32 cellular contexts compared by ENCODE assay signal in the genomic region with DNA sequence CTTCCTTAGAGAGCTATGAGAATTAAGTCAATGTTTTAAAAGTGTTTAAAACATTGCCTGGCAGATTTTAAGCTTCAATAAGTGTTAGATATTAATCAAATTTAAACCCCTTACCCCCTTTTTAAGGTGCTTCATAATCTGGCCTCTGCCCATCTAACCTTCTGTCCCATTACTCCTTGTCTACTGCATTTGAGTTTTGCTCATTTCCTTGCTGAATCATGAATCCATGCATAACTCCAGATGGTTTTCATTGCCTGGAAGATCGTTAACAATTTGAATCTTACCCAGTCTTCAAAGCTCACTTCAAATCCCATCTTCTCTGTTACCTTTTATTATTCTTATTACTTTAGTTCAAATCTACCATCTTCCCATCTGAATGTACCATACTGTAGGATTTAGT. TPM values are rescaled to one million over a fixed set of nuclear protein-coding genes. Genes with fewer than 3 reads are reported as not detected.
"Had no signal": no experiment of that assay in that cellular context is flagged by ENCODE, and none has a peak within 500 bp of the region (broad histone marks: within the 10 kb centered on the region; RNA-seq: fewer than 3 reads in every experiment).

No MANE protein-coding gene starts in this region.

- H3K36me3 ChIP-seq: esophagus muscularis mucosa, suprapubic skin, tibial artery, upper lobe of right lung, WERI-Rb-1 had no signal

- ATAC-seq: heart left ventricle; naive thymus-derived CD4-positive, alpha-beta T cell; right cardiac atrium; stimulated activated naive B cell treated with anti-CD40 and anti-IgM and Interleukin-4, amounts not matched to agents 10 μg/mL and 1 μg/mL and 100 μg/mL, for 72 hours; T-helper 17 cell; upper lobe of right lung had no signal

- DNase-seq: activated CD4-positive, alpha-beta memory T cell treated with anti-CD3 and anti-CD28 coated beads for 36 hours; activated CD4-positive, alpha-beta T cell treated with anti-CD3 and anti-CD28 coated beads, Interleukin-2, amount 10 ng/mL, durations not matched to agents 24 days and 14 days; activated CD4-positive, CD25-positive, alpha-beta regulatory T cell treated with anti-CD3 and anti-CD28 coated beads, Interleukin-2, amount 50 U/mL, for 72 hours; activated CD8-positive, alpha-beta memory T cell treated with anti-CD3 and anti-CD28 coated beads, Interleukin-2, amount 50 U/mL, for 4 hours; activated gamma-delta T cell; activated naive CD4-positive, alpha-beta T cell treated with anti-CD3 and anti-CD28 coated beads, Interleukin-2, amount 50 U/mL, for 16 hours; activated T-cell treated with anti-CD3 and anti-CD28 coated beads, Interleukin-2, amount 50 U/mL, for 1 hour; anterior cingulate cortex; dermis blood vessel endothelial cell; effector CD4-positive, alpha-beta T cell; heart left ventricle; hypothalamus; naive thymus-derived CD4-positive, alpha-beta T cell; nucleus accumbens; right cardiac atrium; stimulated activated CD4-positive, alpha-beta T cell treated with anti-CD3 and anti-CD28 coated beads, Interleukin-15, amount 100 ng/mL, for 24 hours; stimulated activated CD4-positive, alpha-beta T cell treated with anti-CD3 and anti-CD28 coated beads, Interleukin-2, amount 100 ng/mL, for 24 hours; stimulated activated naive B cell treated with anti-CD40 and anti-IgM and Interleukin-4, amounts not matched to agents 10 μg/mL and 1 μg/mL and 100 μg/mL, for 72 hours; T-helper 17 cell; T1000; upper lobe of right lung; WERI-Rb-1 had no signal

- H3K9me3 ChIP-seq: esophagus muscularis mucosa, heart left ventricle, suprapubic skin, tibial artery, upper lobe of right lung had no signal

- H3K27ac ChIP-seq: esophagus muscularis mucosa, heart left ventricle, suprapubic skin, tibial artery, upper lobe of right lung, WERI-Rb-1 had no signal

- H3K4me3 ChIP-seq: esophagus muscularis mucosa, heart left ventricle, suprapubic skin, tibial artery, upper lobe of right lung had no signal

RNA-seq across cellular contexts. Expression of a gene that starts 4.6 kb away (rescaled TPM):
- total RNA-seq: activated CD4-positive, alpha-beta memory T cell treated with anti-CD3 and anti-CD28 coated beads for 36 hours; activated CD4-positive, alpha-beta T cell treated with anti-CD3 and anti-CD28 coated beads, Interleukin-2, amount 10 ng/mL, durations not matched to agents 24 days and 14 days; activated CD8-positive, alpha-beta memory T cell treated with anti-CD3 and anti-CD28 coated beads for 36 hours; dermis blood vessel endothelial cell; esophagus muscularis mucosa; fibroblast of villous mesenchyme; kidney epithelial cell; lower leg skin; mesothelial cell of epicardium; naive thymus-derived CD4-positive, alpha-beta T cell; neural crest cell; suprapubic skin; T-helper 17 cell; upper lobe of right lung had no signal
- polyA plus RNA-seq: adipose tissue; naive thymus-derived CD4-positive, alpha-beta T cell had no signal
